Comparison of ENCODE assay signal across 6 cellular contexts in the genomic region with DNA sequence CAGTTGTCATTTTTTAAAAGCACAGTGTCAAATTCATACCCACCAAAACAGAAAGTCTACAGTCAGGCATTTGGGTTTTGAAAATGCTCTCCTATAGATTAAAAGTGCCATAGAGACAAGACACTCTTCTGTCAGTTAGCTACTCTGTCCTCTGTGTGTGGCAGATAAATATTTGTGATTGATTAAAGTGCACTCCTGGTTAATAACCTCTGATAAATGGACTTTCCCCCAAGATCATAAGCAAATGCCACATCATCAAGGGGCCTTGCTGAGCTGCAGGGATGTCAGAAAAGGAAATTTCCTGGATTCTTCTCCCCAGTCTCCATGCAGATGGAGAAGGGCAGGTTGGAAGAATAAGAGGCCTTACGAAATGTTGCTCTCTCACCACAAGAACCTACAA.
"Had no signal": no experiment of that assay in that cellular context is flagged by ENCODE, and none has a peak within 500 bp of the region (broad histone marks: within the 10 kb centered on the region; RNA-seq: fewer than 3 reads in every experiment).

No MANE protein-coding gene starts in this region.

- FAIRE-seq: H1, HTR-8/SVneo had no signal

- H3K4me2 ChIP-seq: GM23338 had no signal

- ATAC-seq: GM23338 had no signal

- H3K4me3 ChIP-seq: GM23338 had no signal

- DNase-seq: H9, HCEC 1CT, KBM-7 had no signal

- H2AFZ ChIP-seq: GM23338 had no signal
